In genomic region chr18:31658670-31659573, GRCh38 we compare ENCODE assay signal across 9 cellular contexts. TPM values are rescaled to one million over a fixed set of nuclear protein-coding genes. Genes with fewer than 3 reads are reported as not detected.
DNase-seq lines count a peak whose midpoint lies in the region; ATAC-seq and TF ChIP-seq lines count a peak whose summit lies in the region.
"Had no signal": no experiment of that assay in that cellular context is flagged by ENCODE, and none has a peak within 500 bp of the region (broad histone marks: within the 10 kb centered on the region; RNA-seq: fewer than 3 reads in every experiment).

No MANE protein-coding gene starts in this region.

- in situ Hi-C loops in GM13977 (cut with MboI; ENCODE audit: low pct_unique_long_range_greater_than_20kb, low sequenced_read_pairs, unreplicated experiment) = no loop called here

- no peak overlapping the region for H3K27ac Mint-ChIP-seq in osteocyte (ENCODE audit: unreplicated experiment)

- H3K9me3 Mint-ChIP-seq in osteocyte (ENCODE audit: unreplicated experiment) = peaks cover 9% of the 10 kb centered on the region

- H3K4me3 Mint-ChIP-seq in osteocyte (ENCODE audit: unreplicated experiment) = no peak overlapping the region

- DNase-seq in GM13977 (ENCODE audit: low spot score) (peak; percentile 55), dermis blood vessel endothelial cell (peak; percentile 79), NCI-H82 (lab: John Stamatoyannopoulos, UW) (no peak), NCI-H748 treated with DMSO at 0.1 percent for 48 hours (lab: John Stamatoyannopoulos, UW) (no peak), osteocyte (ENCODE audit: extremely low spot score, unreplicated experiment) (no peak), inferior parietal cortex (ENCODE audit: extremely low spot score) (no peak)
- DNase-seq: IMR-90 had no signal

- ATAC-seq in GM21526 (IDR thresholded peaks at IDR 0.05; ENCODE audit: low FRiP score, unreplicated experiment) (peak; percentile 78), HG03575 (IDR thresholded peaks at IDR 0.05; ENCODE audit: extremely low read depth, insufficient number of reproducible peaks, low FRiP score, unreplicated experiment) (peak; percentile 47)

- H3K4me1 Mint-ChIP-seq in osteocyte (ENCODE audit: unreplicated experiment) = peaks cover 17% of the 10 kb centered on the region

- no peaks in the 10 kb centered on the region for H3K27me3 Mint-ChIP-seq in osteocyte (ENCODE audit: unreplicated experiment)

- peaks cover 7% of the 10 kb centered on the region for H3K36me3 Mint-ChIP-seq in osteocyte (ENCODE audit: unreplicated experiment)

- TF ChIP-seq CTCF in GM13977 (IDR thresholded peaks at IDR 0.05; ENCODE audit: extremely low read depth, insufficient read depth, missing control alignments) = no peak
- no peak for TF ChIP-seq CTCF in osteocyte (IDR thresholded peaks at IDR 0.05)

RNA-seq across cellular contexts. Expression of gene B4GALT6, which starts 25.5 kb away (rescaled TPM):
- total RNA-seq in dermis blood vessel endothelial cell (3.4 and 6.6 TPM in 2 replicates), osteocyte (13.9 and 14.4 TPM in 2 replicates)

Comparison
In these comparisons a context has a peak if more than half of its experiments do, and no peak if none do; other contexts are left out.
1. DNase-seq: peak in GM13977 (single experiment) and dermis blood vessel endothelial cell (single experiment); none in NCI-H82 (single experiment), NCI-H748 treated with DMSO at 0.1 percent for 48 hours (single experiment), osteocyte (single experiment) and inferior parietal cortex (single experiment).